In the genomic region with DNA sequence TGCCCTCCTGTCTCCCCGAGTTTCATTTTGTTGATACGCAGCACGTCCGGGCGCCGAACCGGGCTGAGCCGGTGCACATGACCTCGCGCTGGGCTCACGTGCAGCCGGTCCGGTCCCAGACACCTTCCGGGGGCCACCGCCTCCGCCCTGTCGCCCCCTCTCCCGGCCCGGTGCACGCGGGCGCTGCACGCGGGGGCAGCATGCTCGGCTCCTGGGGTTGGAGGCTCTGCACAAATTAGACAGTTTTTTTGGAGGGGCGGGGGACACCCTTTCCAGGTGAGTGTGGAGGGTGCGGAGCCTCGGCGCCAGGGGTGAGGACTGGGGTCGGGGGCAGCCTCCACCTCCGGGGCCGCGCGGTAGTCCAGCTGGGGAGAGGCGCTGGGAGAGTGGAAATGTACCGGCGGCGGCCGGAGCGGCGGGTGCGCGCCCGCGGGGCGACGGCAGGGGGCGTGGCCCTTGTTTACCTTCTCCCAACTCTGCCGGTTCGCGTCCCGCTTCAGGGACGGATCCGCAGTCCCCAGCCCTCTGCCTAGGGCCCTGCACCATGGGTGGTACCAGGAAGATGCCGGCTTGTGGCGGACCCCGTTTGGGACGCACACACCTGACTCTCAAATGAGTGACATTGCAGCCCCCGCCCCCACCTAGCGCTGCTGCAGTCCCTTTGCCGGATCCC, we compare ENCODE assay signal across 1 cellular context.
TF ChIP-seq lines count a peak whose summit lies in the region.

No MANE protein-coding gene starts in this region.

TF ChIP-seq in HEK293, 187 proteins besides CTCF, POLR2A, EP300 and RAD21 (continued from another document and continues in another):
- TF ChIP-seq, protein P1, sequence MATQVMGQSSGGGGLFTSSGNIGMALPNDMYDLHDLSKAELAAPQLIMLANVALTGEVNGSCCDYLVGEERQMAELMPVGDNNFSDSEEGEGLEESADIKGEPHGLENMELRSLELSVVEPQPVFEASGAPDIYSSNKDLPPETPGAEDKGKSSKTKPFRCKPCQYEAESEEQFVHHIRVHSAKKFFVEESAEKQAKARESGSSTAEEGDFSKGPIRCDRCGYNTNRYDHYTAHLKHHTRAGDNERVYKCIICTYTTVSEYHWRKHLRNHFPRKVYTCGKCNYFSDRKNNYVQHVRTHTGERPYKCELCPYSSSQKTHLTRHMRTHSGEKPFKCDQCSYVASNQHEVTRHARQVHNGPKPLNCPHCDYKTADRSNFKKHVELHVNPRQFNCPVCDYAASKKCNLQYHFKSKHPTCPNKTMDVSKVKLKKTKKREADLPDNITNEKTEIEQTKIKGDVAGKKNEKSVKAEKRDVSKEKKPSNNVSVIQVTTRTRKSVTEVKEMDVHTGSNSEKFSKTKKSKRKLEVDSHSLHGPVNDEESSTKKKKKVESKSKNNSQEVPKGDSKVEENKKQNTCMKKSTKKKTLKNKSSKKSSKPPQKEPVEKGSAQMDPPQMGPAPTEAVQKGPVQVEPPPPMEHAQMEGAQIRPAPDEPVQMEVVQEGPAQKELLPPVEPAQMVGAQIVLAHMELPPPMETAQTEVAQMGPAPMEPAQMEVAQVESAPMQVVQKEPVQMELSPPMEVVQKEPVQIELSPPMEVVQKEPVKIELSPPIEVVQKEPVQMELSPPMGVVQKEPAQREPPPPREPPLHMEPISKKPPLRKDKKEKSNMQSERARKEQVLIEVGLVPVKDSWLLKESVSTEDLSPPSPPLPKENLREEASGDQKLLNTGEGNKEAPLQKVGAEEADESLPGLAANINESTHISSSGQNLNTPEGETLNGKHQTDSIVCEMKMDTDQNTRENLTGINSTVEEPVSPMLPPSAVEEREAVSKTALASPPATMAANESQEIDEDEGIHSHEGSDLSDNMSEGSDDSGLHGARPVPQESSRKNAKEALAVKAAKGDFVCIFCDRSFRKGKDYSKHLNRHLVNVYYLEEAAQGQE (tag by site-specific recombination; IDR thresholded peaks at IDR 0.05): no peak; the same call in 1 of the 2 replicates
- TF ChIP-seq ZNF792 (tag by site-specific recombination; IDR thresholded peaks at IDR 0.05) (no peak), KLF16 (tag by site-specific recombination; IDR thresholded peaks at IDR 0.05) (peak; percentile 57; the same call in 1 of the 2 replicates), ZNF24 (tag by site-specific recombination; IDR thresholded peaks at IDR 0.05) (no peak), ZNF423 (tag by site-specific recombination; IDR thresholded peaks at IDR 0.05) (no peak), ZNF292 (tag by site-specific recombination; IDR thresholded peaks at IDR 0.05; ENCODE audit: borderline replicate concordance, low read depth) (no peak), GLI4 (tag by site-specific recombination; IDR thresholded peaks at IDR 0.05) (no peak), SCRT2 (tag by site-specific recombination; IDR thresholded peaks at IDR 0.05) (no peak), ZNF2 (tag by site-specific recombination; IDR thresholded peaks at IDR 0.05) (0 out of 2 replicates have a peak, but pooled peaks have one; percentile 13), YY1 (tag by site-specific recombination; IDR thresholded peaks at IDR 0.05) (no peak), ZBTB1 (tag by site-specific recombination; IDR thresholded peaks at IDR 0.05) (no peak), ZSCAN23 (tag by site-specific recombination; IDR thresholded peaks at IDR 0.05) (no peak), ZNF747 (tag by site-specific recombination; IDR thresholded peaks at IDR 0.05) (no peak), ZNF341 (tag by site-specific recombination; IDR thresholded peaks at IDR 0.05; ENCODE audit: low read depth) (no peak), ZNF16 (tag by site-specific recombination; IDR thresholded peaks at IDR 0.05; ENCODE audit: low read depth) (no peak), ZNF707 (tag by site-specific recombination; IDR thresholded peaks at IDR 0.05) (no peak), ZNF830 (tag by site-specific recombination; IDR thresholded peaks at IDR 0.05; ENCODE audit: low read depth) (no peak), ZNF48 (tag by site-specific recombination; IDR thresholded peaks at IDR 0.05) (no peak), ZBTB17 (tag by site-specific recombination; IDR thresholded peaks at IDR 0.05) (no peak), ZNF701 (tag by site-specific recombination; IDR thresholded peaks at IDR 0.05) (no peak), ZNF146 (tag by site-specific recombination; IDR thresholded peaks at IDR 0.05) (no peak), ZNF623 (tag by site-specific recombination; IDR thresholded peaks at IDR 0.05) (no peak), ZNF785 (tag by site-specific recombination; IDR thresholded peaks at IDR 0.05) (peak; percentile 77), ZXDB (tag by site-specific recombination; IDR thresholded peaks at IDR 0.05) (no peak; the same call in 1 of the 2 replicates), ZNF354C (tag by site-specific recombination; IDR thresholded peaks at IDR 0.05; ENCODE audit: borderline replicate concordance, low read depth) (no peak), ZFP37 (tag by site-specific recombination; IDR thresholded peaks at IDR 0.05) (no peak), ZFP41 (tag by site-specific recombination; IDR thresholded peaks at IDR 0.05; ENCODE audit: borderline replicate concordance) (no peak), MZF1 (tag by site-specific recombination; IDR thresholded peaks at IDR 0.05; ENCODE audit: borderline replicate concordance) (no peak), ZEB2 (tag by site-specific recombination; IDR thresholded peaks at IDR 0.05) (0 out of 2 replicates have a peak, but pooled peaks have one; percentile 40), SETDB1 (IDR thresholded peaks at IDR 0.05; ENCODE audit: insufficient read length, low read length) (no peak), ZNF19 (tag by site-specific recombination; IDR thresholded peaks at IDR 0.05; ENCODE audit: low read depth) (no peak)
- TF ChIP-seq, protein P2, sequence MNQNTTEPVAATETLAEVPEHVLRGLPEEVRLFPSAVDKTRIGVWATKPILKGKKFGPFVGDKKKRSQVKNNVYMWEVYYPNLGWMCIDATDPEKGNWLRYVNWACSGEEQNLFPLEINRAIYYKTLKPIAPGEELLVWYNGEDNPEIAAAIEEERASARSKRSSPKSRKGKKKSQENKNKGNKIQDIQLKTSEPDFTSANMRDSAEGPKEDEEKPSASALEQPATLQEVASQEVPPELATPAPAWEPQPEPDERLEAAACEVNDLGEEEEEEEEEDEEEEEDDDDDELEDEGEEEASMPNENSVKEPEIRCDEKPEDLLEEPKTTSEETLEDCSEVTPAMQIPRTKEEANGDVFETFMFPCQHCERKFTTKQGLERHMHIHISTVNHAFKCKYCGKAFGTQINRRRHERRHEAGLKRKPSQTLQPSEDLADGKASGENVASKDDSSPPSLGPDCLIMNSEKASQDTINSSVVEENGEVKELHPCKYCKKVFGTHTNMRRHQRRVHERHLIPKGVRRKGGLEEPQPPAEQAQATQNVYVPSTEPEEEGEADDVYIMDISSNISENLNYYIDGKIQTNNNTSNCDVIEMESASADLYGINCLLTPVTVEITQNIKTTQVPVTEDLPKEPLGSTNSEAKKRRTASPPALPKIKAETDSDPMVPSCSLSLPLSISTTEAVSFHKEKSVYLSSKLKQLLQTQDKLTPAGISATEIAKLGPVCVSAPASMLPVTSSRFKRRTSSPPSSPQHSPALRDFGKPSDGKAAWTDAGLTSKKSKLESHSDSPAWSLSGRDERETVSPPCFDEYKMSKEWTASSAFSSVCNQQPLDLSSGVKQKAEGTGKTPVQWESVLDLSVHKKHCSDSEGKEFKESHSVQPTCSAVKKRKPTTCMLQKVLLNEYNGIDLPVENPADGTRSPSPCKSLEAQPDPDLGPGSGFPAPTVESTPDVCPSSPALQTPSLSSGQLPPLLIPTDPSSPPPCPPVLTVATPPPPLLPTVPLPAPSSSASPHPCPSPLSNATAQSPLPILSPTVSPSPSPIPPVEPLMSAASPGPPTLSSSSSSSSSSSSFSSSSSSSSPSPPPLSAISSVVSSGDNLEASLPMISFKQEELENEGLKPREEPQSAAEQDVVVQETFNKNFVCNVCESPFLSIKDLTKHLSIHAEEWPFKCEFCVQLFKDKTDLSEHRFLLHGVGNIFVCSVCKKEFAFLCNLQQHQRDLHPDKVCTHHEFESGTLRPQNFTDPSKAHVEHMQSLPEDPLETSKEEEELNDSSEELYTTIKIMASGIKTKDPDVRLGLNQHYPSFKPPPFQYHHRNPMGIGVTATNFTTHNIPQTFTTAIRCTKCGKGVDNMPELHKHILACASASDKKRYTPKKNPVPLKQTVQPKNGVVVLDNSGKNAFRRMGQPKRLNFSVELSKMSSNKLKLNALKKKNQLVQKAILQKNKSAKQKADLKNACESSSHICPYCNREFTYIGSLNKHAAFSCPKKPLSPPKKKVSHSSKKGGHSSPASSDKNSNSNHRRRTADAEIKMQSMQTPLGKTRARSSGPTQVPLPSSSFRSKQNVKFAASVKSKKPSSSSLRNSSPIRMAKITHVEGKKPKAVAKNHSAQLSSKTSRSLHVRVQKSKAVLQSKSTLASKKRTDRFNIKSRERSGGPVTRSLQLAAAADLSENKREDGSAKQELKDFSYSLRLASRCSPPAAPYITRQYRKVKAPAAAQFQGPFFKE (tag by site-specific recombination; IDR thresholded peaks at IDR 0.05; ENCODE audit: borderline replicate concordance): no peak
- TF ChIP-seq, protein P3, sequence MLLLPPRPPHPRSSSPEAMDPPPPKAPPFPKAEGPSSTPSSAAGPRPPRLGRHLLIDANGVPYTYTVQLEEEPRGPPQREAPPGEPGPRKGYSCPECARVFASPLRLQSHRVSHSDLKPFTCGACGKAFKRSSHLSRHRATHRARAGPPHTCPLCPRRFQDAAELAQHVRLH (tag by site-specific recombination; IDR thresholded peaks at IDR 0.05): peak; percentile 92
- TF ChIP-seq, protein P4, sequence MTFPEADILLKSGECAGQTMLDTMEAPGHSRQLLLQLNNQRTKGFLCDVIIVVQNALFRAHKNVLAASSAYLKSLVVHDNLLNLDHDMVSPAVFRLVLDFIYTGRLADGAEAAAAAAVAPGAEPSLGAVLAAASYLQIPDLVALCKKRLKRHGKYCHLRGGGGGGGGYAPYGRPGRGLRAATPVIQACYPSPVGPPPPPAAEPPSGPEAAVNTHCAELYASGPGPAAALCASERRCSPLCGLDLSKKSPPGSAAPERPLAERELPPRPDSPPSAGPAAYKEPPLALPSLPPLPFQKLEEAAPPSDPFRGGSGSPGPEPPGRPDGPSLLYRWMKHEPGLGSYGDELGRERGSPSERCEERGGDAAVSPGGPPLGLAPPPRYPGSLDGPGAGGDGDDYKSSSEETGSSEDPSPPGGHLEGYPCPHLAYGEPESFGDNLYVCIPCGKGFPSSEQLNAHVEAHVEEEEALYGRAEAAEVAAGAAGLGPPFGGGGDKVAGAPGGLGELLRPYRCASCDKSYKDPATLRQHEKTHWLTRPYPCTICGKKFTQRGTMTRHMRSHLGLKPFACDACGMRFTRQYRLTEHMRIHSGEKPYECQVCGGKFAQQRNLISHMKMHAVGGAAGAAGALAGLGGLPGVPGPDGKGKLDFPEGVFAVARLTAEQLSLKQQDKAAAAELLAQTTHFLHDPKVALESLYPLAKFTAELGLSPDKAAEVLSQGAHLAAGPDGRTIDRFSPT (tag by site-specific recombination; IDR thresholded peaks at IDR 0.05): no peak
- TF ChIP-seq, protein P5, sequence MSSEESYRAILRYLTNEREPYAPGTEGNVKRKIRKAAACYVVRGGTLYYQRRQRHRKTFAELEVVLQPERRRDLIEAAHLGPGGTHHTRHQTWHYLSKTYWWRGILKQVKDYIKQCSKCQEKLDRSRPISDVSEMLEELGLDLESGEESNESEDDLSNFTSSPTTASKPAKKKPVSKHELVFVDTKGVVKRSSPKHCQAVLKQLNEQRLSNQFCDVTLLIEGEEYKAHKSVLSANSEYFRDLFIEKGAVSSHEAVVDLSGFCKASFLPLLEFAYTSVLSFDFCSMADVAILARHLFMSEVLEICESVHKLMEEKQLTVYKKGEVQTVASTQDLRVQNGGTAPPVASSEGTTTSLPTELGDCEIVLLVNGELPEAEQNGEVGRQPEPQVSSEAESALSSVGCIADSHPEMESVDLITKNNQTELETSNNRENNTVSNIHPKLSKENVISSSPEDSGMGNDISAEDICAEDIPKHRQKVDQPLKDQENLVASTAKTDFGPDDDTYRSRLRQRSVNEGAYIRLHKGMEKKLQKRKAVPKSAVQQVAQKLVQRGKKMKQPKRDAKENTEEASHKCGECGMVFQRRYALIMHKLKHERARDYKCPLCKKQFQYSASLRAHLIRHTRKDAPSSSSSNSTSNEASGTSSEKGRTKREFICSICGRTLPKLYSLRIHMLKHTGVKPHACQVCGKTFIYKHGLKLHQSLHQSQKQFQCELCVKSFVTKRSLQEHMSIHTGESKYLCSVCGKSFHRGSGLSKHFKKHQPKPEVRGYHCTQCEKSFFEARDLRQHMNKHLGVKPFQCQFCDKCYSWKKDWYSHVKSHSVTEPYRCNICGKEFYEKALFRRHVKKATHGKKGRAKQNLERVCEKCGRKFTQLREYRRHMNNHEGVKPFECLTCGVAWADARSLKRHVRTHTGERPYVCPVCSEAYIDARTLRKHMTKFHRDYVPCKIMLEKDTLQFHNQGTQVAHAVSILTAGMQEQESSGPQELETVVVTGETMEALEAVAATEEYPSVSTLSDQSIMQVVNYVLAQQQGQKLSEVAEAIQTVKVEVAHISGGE (tag by site-specific recombination; conservative IDR thresholded peaks at IDR 0.05; ENCODE audit: low read depth): peak; percentile 88
- TF ChIP-seq, protein P6, sequence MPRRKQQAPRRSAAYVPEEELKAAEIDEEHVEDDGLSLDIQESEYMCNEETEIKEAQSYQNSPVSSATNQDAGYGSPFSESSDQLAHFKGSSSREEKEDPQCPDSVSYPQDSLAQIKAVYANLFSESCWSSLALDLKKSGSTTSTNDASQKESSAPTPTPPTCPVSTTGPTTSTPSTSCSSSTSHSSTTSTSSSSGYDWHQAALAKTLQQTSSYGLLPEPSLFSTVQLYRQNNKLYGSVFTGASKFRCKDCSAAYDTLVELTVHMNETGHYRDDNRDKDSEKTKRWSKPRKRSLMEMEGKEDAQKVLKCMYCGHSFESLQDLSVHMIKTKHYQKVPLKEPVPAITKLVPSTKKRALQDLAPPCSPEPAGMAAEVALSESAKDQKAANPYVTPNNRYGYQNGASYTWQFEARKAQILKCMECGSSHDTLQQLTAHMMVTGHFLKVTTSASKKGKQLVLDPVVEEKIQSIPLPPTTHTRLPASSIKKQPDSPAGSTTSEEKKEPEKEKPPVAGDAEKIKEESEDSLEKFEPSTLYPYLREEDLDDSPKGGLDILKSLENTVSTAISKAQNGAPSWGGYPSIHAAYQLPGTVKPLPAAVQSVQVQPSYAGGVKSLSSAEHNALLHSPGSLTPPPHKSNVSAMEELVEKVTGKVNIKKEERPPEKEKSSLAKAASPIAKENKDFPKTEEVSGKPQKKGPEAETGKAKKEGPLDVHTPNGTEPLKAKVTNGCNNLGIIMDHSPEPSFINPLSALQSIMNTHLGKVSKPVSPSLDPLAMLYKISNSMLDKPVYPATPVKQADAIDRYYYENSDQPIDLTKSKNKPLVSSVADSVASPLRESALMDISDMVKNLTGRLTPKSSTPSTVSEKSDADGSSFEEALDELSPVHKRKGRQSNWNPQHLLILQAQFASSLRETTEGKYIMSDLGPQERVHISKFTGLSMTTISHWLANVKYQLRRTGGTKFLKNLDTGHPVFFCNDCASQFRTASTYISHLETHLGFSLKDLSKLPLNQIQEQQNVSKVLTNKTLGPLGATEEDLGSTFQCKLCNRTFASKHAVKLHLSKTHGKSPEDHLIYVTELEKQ (tag by site-specific recombination; IDR thresholded peaks at IDR 0.05; ENCODE audit: borderline replicate concordance): peak; percentile 52; the same call in 1 of the 2 replicates
